Comparison of ENCODE assay signal across 1 cellular context in genomic region chr2:104871566-104872033, GRCh38.
A peak's percentile ranks its signal among the peaks of the same experiment; 100 is the strongest.
TF ChIP-seq lines count a peak whose summit lies in the region.

No MANE protein-coding gene starts in this region.

TF ChIP-seq in H1, 55 proteins besides CTCF, POLR2A, EP300 and RAD21:
- TF ChIP-seq EGR1 (IDR thresholded peaks at IDR 0.05; ENCODE audit: borderline replicate concordance, low read depth, low read length) (0 out of 2 replicates have a peak, but pooled peaks have one; percentile 3), MAX (IDR thresholded peaks at IDR 0.05) (0 out of 2 replicates have a peak, but pooled peaks have one; percentile 5), EZH2 (IDR thresholded peaks at IDR 0.05; ENCODE audit: low read depth, low read length, severe bottlenecking) (peak; percentile 20), SUZ12 (IDR thresholded peaks at IDR 0.05; ENCODE audit: low read length) (no peak), E2F6 (IDR thresholded peaks at IDR 0.05) (peak; percentile 45)
